Comparison of ENCODE assay signal across 9 cellular contexts in the genomic region with DNA sequence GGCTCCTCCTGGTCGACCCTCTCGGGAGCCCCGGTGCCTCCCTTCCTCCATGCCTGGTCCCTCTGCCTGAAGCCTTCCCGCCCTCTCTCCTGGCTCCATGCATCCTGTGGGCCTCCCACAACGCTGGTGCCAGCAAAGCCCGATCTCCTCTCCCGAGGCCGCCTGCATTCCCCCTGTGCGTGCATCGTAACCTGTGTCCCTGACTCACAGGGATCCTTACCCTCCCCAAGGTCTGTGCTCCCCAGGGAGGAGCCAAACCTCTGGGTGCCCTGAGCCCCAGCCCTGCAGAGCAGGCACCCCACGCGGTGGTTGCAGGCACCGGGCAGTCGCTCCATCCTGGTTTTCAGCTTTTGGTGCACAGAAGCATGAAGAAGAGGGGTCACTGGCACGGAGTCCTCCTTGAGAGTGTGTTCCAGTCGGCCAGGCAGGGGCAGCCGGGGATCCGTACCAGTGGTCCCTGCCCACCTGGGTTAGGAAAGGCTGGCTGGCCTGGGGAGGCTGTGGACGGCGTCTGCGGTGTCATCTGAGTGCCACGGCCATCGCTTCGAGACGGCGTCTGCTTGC. TPM values are rescaled to one million over a fixed set of nuclear protein-coding genes. Genes with fewer than 3 reads are reported as not detected.
DNase-seq lines count a peak whose midpoint lies in the region; ATAC-seq, FAIRE-seq and TF ChIP-seq lines count a peak whose summit lies in the region.
"Had no signal": no experiment of that assay in that cellular context is flagged by ENCODE, and none has a peak within 500 bp of the region (broad histone marks: within the 10 kb centered on the region; RNA-seq: fewer than 3 reads in every experiment).

No MANE protein-coding gene starts in this region.

- POLR2A ChIA-PET in CD8-positive, alpha-beta memory T cell (lab: Charles Lee) = interaction anchor here (1.0 kb wide), 1 partner anchor 112 kb away, joined by 3 read pairs; no protein-coding TSS in a partner anchor

- ATAC-seq in foreskin keratinocyte = peak; percentile 8
- ATAC-seq in pancreas = peak; percentile 10 to 46 (median 20)

- no peaks in the 10 kb centered on the region for H3K9me3 ChIP-seq in CD8-positive, alpha-beta memory T cell (ENCODE audit: low read length)
- H3K9me3 ChIP-seq in OCI-LY1 (ENCODE audit: low read length) (no peaks in the 10 kb centered on the region), pancreas (no peaks in the 10 kb centered on the region)

- no peaks in the 10 kb centered on the region for H3K27me3 ChIP-seq in CD8-positive, alpha-beta memory T cell (ENCODE audit: insufficient read depth, low read length, poor library complexity, severe bottlenecking)
- H3K27me3 ChIP-seq in OCI-LY1 (ENCODE audit: insufficient read depth, low read length) (no peaks in the 10 kb centered on the region), foreskin keratinocyte (no peaks in the 10 kb centered on the region), pancreas (no peaks in the 10 kb centered on the region)

- FAIRE-seq in pancreas (lab: Jason Lieb, UNC) = no peak

- intact Hi-C loops in pancreas (cut with DNase I) = no loop called here

- H3K27me3 Mint-ChIP-seq in CD8-positive, alpha-beta memory T cell = no peaks in the 10 kb centered on the region

- CTCF ChIA-PET in CD8-positive, alpha-beta memory T cell (lab: Charles Lee) = interaction anchor here (1.9 kb wide), 1 partner anchor 20 kb away, joined by 7 read pairs; no protein-coding TSS in a partner anchor

- H3K4me1 Mint-ChIP-seq in CD8-positive, alpha-beta memory T cell = peaks cover 32 to 34% (median 33%) of the 10 kb centered on the region in 3 donors

- 60 to 70% methylated on average over 23 to 26 of the region's 26 CpGs for WGBS in pancreas, 2 donors

- H4K20me1 ChIP-seq in OCI-LY1 (ENCODE audit: insufficient read depth, low read length) = no peaks in the 10 kb centered on the region

- no peak overlapping the region for H3K27ac ChIP-seq in CD8-positive, alpha-beta memory T cell (ENCODE audit: low read depth, low read length)
- H3K27ac ChIP-seq in OCI-LY1 (ENCODE audit: low read depth, low read length, poor library complexity, severe bottlenecking) (no peak overlapping the region), foreskin keratinocyte (no peak overlapping the region), pancreas (no peak overlapping the region)

- peak overlapping the region; percentile 91 for H2AFZ ChIP-seq in OCI-LY1 (ENCODE audit: low read length)

- DNase-seq in CD8-positive, alpha-beta memory T cell = no peak
- no peak for DNase-seq in foreskin keratinocyte
- peak in 2 of 6 donors; percentile 38 to 74 for DNase-seq in pancreas
- no peak for DNase-seq in glomerular visceral epithelial cell (ENCODE audit: extremely low spot score)
- no peak for DNase-seq in kidney tubule cell (ENCODE audit: low spot score)
- DNase-seq in SW 1271 (lab: John Stamatoyannopoulos, UW) = no peak
- DNase-seq in NK-92 (lab: John Stamatoyannopoulos, UW; ENCODE audit: unreplicated experiment) = no peak

- no peaks in the 10 kb centered on the region for H3K36me3 ChIP-seq in CD8-positive, alpha-beta memory T cell (ENCODE audit: insufficient read depth, low read length)
- H3K36me3 ChIP-seq in OCI-LY1 (ENCODE audit: insufficient read depth, low read length) (no peaks in the 10 kb centered on the region), pancreas (no peaks in the 10 kb centered on the region)

- H3K27ac Mint-ChIP-seq in CD8-positive, alpha-beta memory T cell = peak overlapping the region in 5 of 8 donors; percentile 15 to 78 (median 75)

- peaks cover 19% of the 10 kb centered on the region for H3K4me1 ChIP-seq in CD8-positive, alpha-beta memory T cell (ENCODE audit: insufficient read depth, low read length)
- H3K4me1 ChIP-seq in OCI-LY1 (ENCODE audit: insufficient read depth, low read length, severe bottlenecking) (peaks cover 31% of the 10 kb centered on the region), foreskin keratinocyte (no peaks in the 10 kb centered on the region), pancreas (no peaks in the 10 kb centered on the region)

- TF ChIP-seq CTCF in OCI-LY1 (IDR thresholded peaks at IDR 0.05; ENCODE audit: low read length) (no peak), foreskin keratinocyte (conservative IDR thresholded peaks at IDR 0.05) (no peak), pancreas (IDR thresholded peaks at IDR 0.05) (no peak)

- no peaks in the 10 kb centered on the region for H3K79me2 ChIP-seq in OCI-LY1 (ENCODE audit: insufficient read depth, low read length)

- peak overlapping the region in 5 of 7 donors; percentile 26 to 78 (median 71) for H3K4me3 Mint-ChIP-seq in CD8-positive, alpha-beta memory T cell

- peak overlapping the region; percentile 61 for H3K4me3 ChIP-seq in CD8-positive, alpha-beta memory T cell (ENCODE audit: low read length)
- H3K4me3 ChIP-seq in OCI-LY1 (ENCODE audit: low read depth, low read length, poor library complexity, severe bottlenecking) (peak overlapping the region; percentile 46), pancreas (peak overlapping the region in 2 of 4 donors; percentile 33 to 43)

- H3K9ac ChIP-seq in OCI-LY1 (ENCODE audit: low read length) = peak overlapping the region; percentile 12; the same call in 1 of the 2 replicates

- no peaks in the 10 kb centered on the region for H3K36me3 Mint-ChIP-seq in CD8-positive, alpha-beta memory T cell

- H3K9me2 ChIP-seq in OCI-LY1 (ENCODE audit: low read depth, low read length) = no peaks in the 10 kb centered on the region

- H3K9me3 Mint-ChIP-seq in CD8-positive, alpha-beta memory T cell = no peaks in the 10 kb centered on the region

- no peaks in the 10 kb centered on the region for H3F3A ChIP-seq in OCI-LY1 (ENCODE audit: insufficient read depth, low read length)

- peak overlapping the region; percentile 59 for H3K4me2 ChIP-seq in OCI-LY1 (ENCODE audit: low read length)

RNA-seq across cellular contexts. Expression of a gene that starts 1.8 kb away (rescaled TPM):
- total RNA-seq in CD8-positive, alpha-beta memory T cell = under 1 TPM in 1 of 2 experiments, not detected in 1; 0.11 TPM
- 0.26 TPM for polyA plus RNA-seq in CD8-positive, alpha-beta memory T cell
- not detected in 2 replicates for total RNA-seq in foreskin keratinocyte
- not detected in 2 replicates for polyA plus RNA-seq in foreskin keratinocyte
- under 1 TPM in 3 of 6 donors, not detected in 3; 0.09 to 0.13 (median 0.12) TPM for total RNA-seq in pancreas
- polyA plus RNA-seq in pancreas = under 1 TPM; 0.05 to 0.15 TPM
- total RNA-seq: myocyte had no signal

RNA-seq across cellular contexts. Expression of a gene that starts 49.0 kb away (rescaled TPM):
- 1 to 10 TPM; 2.0 to 2.2 TPM for total RNA-seq in CD8-positive, alpha-beta memory T cell
- polyA plus RNA-seq in CD8-positive, alpha-beta memory T cell = 0.10 TPM
- total RNA-seq in foreskin keratinocyte (5.9 and 6.9 TPM in 2 replicates), pancreas (1 to 10 TPM; 1.1 to 3.1 (median 1.8) TPM)
- polyA plus RNA-seq in foreskin keratinocyte (3.5 and 4.3 TPM in 2 replicates), pancreas (1 to 10 TPM; 2.6 to 3.2 TPM)
